Comparison of ENCODE assay signal across 8 cellular contexts in genomic region chr3:111691293-111691909, GRCh38. TPM values are rescaled to one million over a fixed set of nuclear protein-coding genes. Genes with fewer than 3 reads are reported as not detected.
DNase-seq lines count a peak whose midpoint lies in the region; ATAC-seq, FAIRE-seq and TF ChIP-seq lines count a peak whose summit lies in the region.

No MANE protein-coding gene starts in this region.

- no peak overlapping the region for H3K4me3 Mint-ChIP-seq in activated CD8-positive, alpha-beta T cell treated with anti-CD3 and anti-CD28 coated beads, Interleukin-2, amount 10 ng/mL, durations not matched to agents 7 days and 5 days

- TF ChIP-seq POLR2A in GM12891 (IDR thresholded peaks at IDR 0.05; ENCODE audit: low read depth, low read length) = no peak

- no peaks in the 10 kb centered on the region for H3K27me3 Mint-ChIP-seq in activated CD8-positive, alpha-beta T cell treated with anti-CD3 and anti-CD28 coated beads, Interleukin-2, amount 10 ng/mL, durations not matched to agents 7 days and 5 days (ENCODE audit: low read depth)

- no peaks in the 10 kb centered on the region for H3K9me3 Mint-ChIP-seq in activated CD8-positive, alpha-beta T cell treated with anti-CD3 and anti-CD28 coated beads, Interleukin-2, amount 10 ng/mL, durations not matched to agents 7 days and 5 days (ENCODE audit: insufficient read depth)

- DNase-seq in NCI-H2171 treated with DMSO at 0.1 percent for 48 hours (lab: John Stamatoyannopoulos, UW) (peak; percentile 44), NCI-H2171 (lab: John Stamatoyannopoulos, UW) (no peak), NCI-H1092 treated with DMSO at 0.1 percent for 48 hours (lab: John Stamatoyannopoulos, UW) (peak; percentile 40), kidney glomerular epithelial cell (lab: John Stamatoyannopoulos, UW) (peak; percentile 36), GM12891 (ENCODE audit: insufficient read length, low spot score) (no peak)
- no peak for DNase-seq in activated CD8-positive, alpha-beta T cell treated with anti-CD3 and anti-CD28 coated beads, Interleukin-2, amount 10 ng/mL, durations not matched to agents 7 days and 5 days
- DNase-seq in stimulated activated CD4-positive, alpha-beta T cell treated with anti-CD3 and anti-CD28 coated beads, Interleukin-2, amount 100 ng/mL, for 48 hours = no peak

- no peak for FAIRE-seq in GM12891 (lab: Jason Lieb, UNC)

- peaks cover 68% of the 10 kb centered on the region for H3K4me1 Mint-ChIP-seq in activated CD8-positive, alpha-beta T cell treated with anti-CD3 and anti-CD28 coated beads, Interleukin-2, amount 10 ng/mL, durations not matched to agents 7 days and 5 days (ENCODE audit: low read depth)

- H3K27ac Mint-ChIP-seq in activated CD8-positive, alpha-beta T cell treated with anti-CD3 and anti-CD28 coated beads, Interleukin-2, amount 10 ng/mL, durations not matched to agents 7 days and 5 days = peak overlapping the region; percentile 53

- CTCF ChIA-PET in activated CD8-positive, alpha-beta T cell treated with anti-CD3 and anti-CD28 coated beads, Interleukin-2, amount 10 ng/mL, durations not matched to agents 7 days and 5 days (lab: Charles Lee) = interaction anchor here (0.6 to 7.4 kb wide), 38 partner anchors 9 to 1368 kb away, joined by 3 to 80 read pairs (median 4); partner anchors contain the start of genes ABHD10 and CD96

- POLR2A ChIA-PET in activated CD8-positive, alpha-beta T cell treated with anti-CD3 and anti-CD28 coated beads, Interleukin-2, amount 10 ng/mL, durations not matched to agents 7 days and 5 days (lab: Charles Lee) = interaction anchor here (0.6 to 2.0 kb wide), 6 partner anchors 10 to 145 kb away, joined by 3 to 8 read pairs (median 4); no protein-coding TSS in a partner anchor

- ATAC-seq in activated CD8-positive, alpha-beta T cell treated with anti-CD3 and anti-CD28 coated beads, Interleukin-2, amount 10 ng/mL, durations not matched to agents 7 days and 5 days = no peak
- no peak for ATAC-seq in GM19324 (IDR thresholded peaks at IDR 0.05; ENCODE audit: low FRiP score, unreplicated experiment)

- peaks cover 22% of the 10 kb centered on the region for H3K36me3 Mint-ChIP-seq in activated CD8-positive, alpha-beta T cell treated with anti-CD3 and anti-CD28 coated beads, Interleukin-2, amount 10 ng/mL, durations not matched to agents 7 days and 5 days (ENCODE audit: low read depth)

TF ChIP-seq in GM12891, 5 proteins besides CTCF, POLR2A, EP300 and RAD21:
- no peak for TF ChIP-seq SPI1 (IDR thresholded peaks at IDR 0.05; ENCODE audit: low read depth, low read length)
- no peak for TF ChIP-seq TAF1 (IDR thresholded peaks at IDR 0.05; ENCODE audit: low read depth, low read length)
- no peak for TF ChIP-seq PAX5 (IDR thresholded peaks at IDR 0.05; ENCODE audit: insufficient read depth, low read length, severe bottlenecking)
- no peak for TF ChIP-seq POU2F2 (IDR thresholded peaks at IDR 0.05; ENCODE audit: low read depth, low read length)
- no peak for TF ChIP-seq POLR2AphosphoS5 (IDR thresholded peaks at IDR 0.05; ENCODE audit: low read depth, low read length)
TF ChIP-seq in GM12891: peak in this region for 0.

RNA-seq across cellular contexts. Expression of gene PLCXD2, which starts 16.9 kb away (rescaled TPM):
- total RNA-seq in activated CD8-positive, alpha-beta T cell treated with anti-CD3 and anti-CD28 coated beads, Interleukin-2, amount 10 ng/mL, durations not matched to agents 7 days and 5 days = 10 to 100 TPM; 14.5 to 16.2 TPM
- 0.27 TPM for polyA plus RNA-seq in GM12891 (2012; ENCODE audit: low read depth, missing spikeins)

Comparison
In these comparisons a context has a peak if more than half of its experiments do, and no peak if none do; other contexts are left out.
1. DNase-seq: peak in NCI-H2171 treated with DMSO at 0.1 percent for 48 hours (single experiment), NCI-H1092 treated with DMSO at 0.1 percent for 48 hours (single experiment) and kidney glomerular epithelial cell (single experiment); none in NCI-H2171 (single experiment), activated CD8-positive, alpha-beta T cell treated with anti-CD3 and anti-CD28 coated beads, Interleukin-2, amount 10 ng/mL, durations not matched to agents 7 days and 5 days (single experiment), GM12891 (single experiment) and stimulated activated CD4-positive, alpha-beta T cell treated with anti-CD3 and anti-CD28 coated beads, Interleukin-2, amount 100 ng/mL, for 48 hours (0 of 2).